In the genomic region with DNA sequence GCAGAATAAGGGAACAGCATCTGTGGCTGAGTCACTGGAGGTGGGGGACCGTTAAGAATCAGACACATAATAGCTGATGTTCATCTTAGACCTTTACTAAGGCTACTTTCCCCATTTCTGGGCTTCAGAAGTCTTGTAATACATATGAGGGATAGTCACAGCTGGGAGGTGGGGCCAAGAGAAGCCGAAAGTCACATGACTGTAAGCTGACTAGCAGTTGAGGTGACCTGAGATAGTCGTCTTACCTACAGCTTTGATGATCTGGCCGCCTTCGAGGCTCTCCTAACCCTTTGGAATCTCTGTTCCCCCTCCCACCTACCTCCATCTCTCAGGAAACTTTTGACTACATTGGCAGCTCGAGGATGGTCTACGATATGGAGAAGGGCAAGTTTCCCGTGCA, we compare ENCODE assay signal across 20 cellular contexts. TPM values are rescaled to one million over a fixed set of nuclear protein-coding genes. Genes with fewer than 3 reads are reported as not detected.
DNase-seq lines count a peak whose midpoint lies in the region; ATAC-seq and TF ChIP-seq lines count a peak whose summit lies in the region.
"Had no signal": no experiment of that assay in that cellular context is flagged by ENCODE, and none has a peak within 500 bp of the region (broad histone marks: within the 10 kb centered on the region; RNA-seq: fewer than 3 reads in every experiment).

No MANE protein-coding gene starts in this region.

- no peak overlapping the region for H3K27ac ChIP-seq in breast epithelium
- H3K27ac ChIP-seq in gastrocnemius medialis, result peak overlapping the region; percentile 84 to 88 (median 85)
- H3K27ac ChIP-seq: BLaER1 treated with 17β-estradiol and CSF1 and Interleukin-3, amounts not matched to agents 10 nM and 100 nM; GM23248 had no signal

- no peaks in the 10 kb centered on the region for H3K9me3 Mint-ChIP-seq in MCF 10A (ENCODE audit: unreplicated experiment)
- H3K9me3 Mint-ChIP-seq: CD8-positive, alpha-beta memory T cell had no signal

- no peaks in the 10 kb centered on the region for H3K27me3 Mint-ChIP-seq in MCF 10A (ENCODE audit: insufficient read depth, unreplicated experiment)
- H3K27me3 Mint-ChIP-seq: B cell; CD8-positive, alpha-beta memory T cell had no signal

- BruUV-seq in MCF 10A (replicated peaks; lab: Mats Ljungman, UMichigan), result no TSS peak

- H3K27me3 ChIP-seq in breast epithelium (no peaks in the 10 kb centered on the region), gastrocnemius medialis (no peaks in the 10 kb centered on the region)
- H3K27me3 ChIP-seq: BLaER1 treated with 17β-estradiol and CSF1 and Interleukin-3, amounts not matched to agents 10 nM and 100 nM had no signal

- H3K4me3 Mint-ChIP-seq in MCF 10A (ENCODE audit: unreplicated experiment), result no peak overlapping the region
- H3K4me3 Mint-ChIP-seq: B cell; CD8-positive, alpha-beta memory T cell had no signal

- H3K4me3 ChIP-seq in breast epithelium (no peak overlapping the region), gastrocnemius medialis (no peak overlapping the region)
- H3K4me3 ChIP-seq: BLaER1 treated with 17β-estradiol and CSF1 and Interleukin-3, amounts not matched to agents 10 nM and 100 nM; GM12878; GM23248; HAP-1 had no signal

- peak overlapping the region; percentile 7 for H3K27ac Mint-ChIP-seq in MCF 10A (ENCODE audit: low read depth, unreplicated experiment)
- H3K27ac Mint-ChIP-seq: B cell had no signal

- H3K9me3 ChIP-seq in breast epithelium (no peaks in the 10 kb centered on the region), gastrocnemius medialis (no peaks in the 10 kb centered on the region)
- H3K9me3 ChIP-seq: BLaER1 treated with 17β-estradiol and CSF1 and Interleukin-3, amounts not matched to agents 10 nM and 100 nM; HAP-1 had no signal

- TF ChIP-seq POLR2A in breast epithelium (IDR thresholded peaks at IDR 0.05), result no peak
- TF ChIP-seq POLR2A in gastrocnemius medialis (IDR thresholded peaks at IDR 0.05), result no peak

- in situ Hi-C loops in gastrocnemius medialis (cut with MboI; ENCODE audit: low sequenced_read_pairs in 4 of 4), result loop anchor here in 2 of 4 donors (25.0 kb wide), 1 partner anchor 265 kb away; a partner anchor contains a TSS

- peaks cover 37% of the 10 kb centered on the region for H3K36me3 ChIP-seq in breast epithelium
- peaks cover 2 to 96% of the 10 kb centered on the region in 2 donors for H3K36me3 ChIP-seq in gastrocnemius medialis

- CTCF ChIA-PET in MCF 10A (lab: Yijun Ruan, JAX), result interaction anchor here (0.5 to 9.8 kb wide), 18 partner anchors 7 to 345 kb away, joined by 3 to 214 read pairs (median 4); a partner anchor contains a TSS

- no peaks in the 10 kb centered on the region for H3K4me1 ChIP-seq in breast epithelium
- H3K4me1 ChIP-seq in gastrocnemius medialis, result peaks cover 20 to 50% of the 10 kb centered on the region in 2 donors
- H3K4me1 ChIP-seq: HAP-1 had no signal

- peaks cover 82% of the 10 kb centered on the region for H3K36me3 Mint-ChIP-seq in MCF 10A (ENCODE audit: insufficient read depth, unreplicated experiment)

- ATAC-seq in left lobe of liver, result no peak
- ATAC-seq in gastrocnemius medialis, result peak in 1 of 2 donors; percentile 25
- no peak for ATAC-seq in GM19463 (IDR thresholded peaks at IDR 0.05; ENCODE audit: unreplicated experiment)
- ATAC-seq: GM12878 had no signal

- H3K4me1 Mint-ChIP-seq in MCF 10A (ENCODE audit: insufficient read depth, unreplicated experiment), result no peaks in the 10 kb centered on the region

- POLR2A ChIA-PET in MCF 10A (lab: Yijun Ruan, JAX), result interaction anchor here (1.1 to 3.8 kb wide), 2 partner anchors 8 to 12 kb away, joined by 6 to 18 read pairs; a partner anchor contains a TSS

- no peak for DNase-seq in MCF 10A (ENCODE audit: unreplicated experiment)
- no peak for DNase-seq in breast epithelium (ENCODE audit: low spot score in 2 of 2)
- peak; percentile 11 for DNase-seq in left lobe of liver (ENCODE audit: low spot score)
- DNase-seq in gastrocnemius medialis, result no peak
- DNase-seq in Ammon's horn (ENCODE audit: low spot score), result no peak
- DNase-seq in NCI-H1092 treated with DMSO at 0.1 percent for 48 hours (lab: John Stamatoyannopoulos, UW), result no peak
- DNase-seq: 8988T; CD8-positive, alpha-beta memory T cell; COR-L47; DMS53; DND-41; EL had no signal

- intact Hi-C loops in MCF 10A (cut with micrococcal nuclease), result no loop called here
- intact Hi-C loops in breast epithelium (cut with DNase I; ENCODE audit: low total_unique reads), result no loop called here
- intact Hi-C loops in gastrocnemius medialis (cut with DNase I; ENCODE audit: low total_unique reads), result no loop called here

- TF ChIP-seq CTCF in MCF 10A (IDR thresholded peaks at IDR 0.05; ENCODE audit: unreplicated experiment) (no peak), breast epithelium (IDR thresholded peaks at IDR 0.05) (no peak), gastrocnemius medialis (IDR thresholded peaks at IDR 0.05 in 4 of 5, conservative IDR thresholded peaks at IDR 0.05 in 1 of 5) (no peak)

RNA-seq across cellular contexts. Expression of a gene that starts 9.4 kb away (rescaled TPM):
- 125 and 129 TPM in 2 replicates for total RNA-seq in MCF 10A (2022)
- total RNA-seq in breast epithelium, result 10 to 100 TPM; 66.4 to 83.5 (median 76.0) TPM
- total RNA-seq in left lobe of liver, result 32.1 TPM
- total RNA-seq in gastrocnemius medialis, result 10 to 100 TPM; 29.2 to 59.3 (median 33.2) TPM

RNA-seq across cellular contexts. Expression of a gene that starts 9.5 kb away (rescaled TPM):
- total RNA-seq in MCF 10A (2022) (273 and 353 TPM in 2 replicates), breast epithelium (100 to 1,000 TPM; 138 to 170 (median 153) TPM), left lobe of liver (94.8 TPM), gastrocnemius medialis (100 to 1,000 TPM in 1 of 4 donors, 10 to 100 TPM in 3; 59.0 to 103 (median 85.9) TPM)

RNA-seq across cellular contexts. Expression of a gene that starts 14.3 kb away (rescaled TPM):
- total RNA-seq in MCF 10A (2022), result 0.12 and 0.20 TPM in 2 replicates
- total RNA-seq in breast epithelium, result under 1 TPM in 1 of 3 donors, not detected in 2; 0.15 TPM
- 0.10 TPM for total RNA-seq in left lobe of liver
- under 1 TPM in 1 of 4 donors, not detected in 3; 0.46 TPM for total RNA-seq in gastrocnemius medialis
- total RNA-seq: G401, GM23248, IMR-90 had no signal

RNA-seq across cellular contexts. Expression of a gene that starts 47.8 kb away (rescaled TPM):
- 0.26 and 0.27 TPM in 2 replicates for total RNA-seq in MCF 10A (2022)
- total RNA-seq in breast epithelium, result 1 to 10 TPM in 2 of 3 donors, under 1 TPM in 1; 0.48 to 7.6 (median 5.6) TPM
- total RNA-seq in left lobe of liver, result 0.20 TPM
- 1 to 10 TPM in 1 of 4 donors, under 1 TPM in 2, not detected in 1; 0.26 to 1.2 (median 0.78) TPM for total RNA-seq in gastrocnemius medialis
- total RNA-seq: GM23248 had no signal

Comparison
In these comparisons a context has a peak if more than half of its experiments do, and no peak if none do; other contexts are left out.
1. H3K27ac ChIP-seq: peak in gastrocnemius medialis (4 of 4); none in breast epithelium (0 of 2).